Comparison of ENCODE assay signal across 16 cellular contexts in genomic region chr4:1797861-1798529, GRCh38.
"Had no signal": no experiment of that assay in that cellular context is flagged by ENCODE, and none has a peak within 500 bp of the region (broad histone marks: within the 10 kb centered on the region; RNA-seq: fewer than 3 reads in every experiment).

No MANE protein-coding gene starts in this region.

- H3K27ac ChIP-seq: left lung, spleen had no signal

- H3K4me3 ChIP-seq: left lung, spleen had no signal

- H3K36me3 ChIP-seq: left lung, spleen had no signal

- ATAC-seq: activated CD8-positive, alpha-beta memory T cell treated with anti-CD3 and anti-CD28 coated beads, Interleukin-2, amount 10 ng/mL, durations not matched to agents 7 days and 5 days; activated T-cell treated with anti-CD3 and anti-CD28 coated beads, Interleukin-2, amount 50 U/mL, for 4 hours; esophagus mucosa; left lung; pancreas; right cardiac atrium; stimulated activated naive B cell treated with anti-CD40 and anti-IgM and Interleukin-4, amounts not matched to agents 10 μg/mL and 1 μg/mL and 100 μg/mL, for 72 hours had no signal

- H3K9me3 ChIP-seq: left lung, pancreas, spleen had no signal

- DNase-seq: activated CD4-positive, alpha-beta T cell treated with anti-CD3 and anti-CD28 coated beads, Interleukin-2, amount 50 U/mL, for 4 hours; activated CD4-positive, CD25-positive, alpha-beta regulatory T cell treated with anti-CD3 and anti-CD28 coated beads, Interleukin-2, amount 50 U/mL, for 72 hours; activated CD8-positive, alpha-beta memory T cell treated with anti-CD3 and anti-CD28 coated beads, Interleukin-2, amount 10 ng/mL, durations not matched to agents 7 days and 5 days; activated effector memory CD4-positive, alpha-beta T cell treated with anti-CD3 and anti-CD28 coated beads, Interleukin-2, amount 50 U/mL, for 16 hours; activated T-cell treated with anti-CD3 and anti-CD28 coated beads, Interleukin-2, amount 50 U/mL, for 4 hours; glutamatergic neuron; left lung; mesenchymal stem cell; right cardiac atrium; spleen; stimulated activated CD4-positive, alpha-beta T cell treated with anti-CD3 and anti-CD28 coated beads, Interleukin-2, amount 100 ng/mL, for 24 hours; stimulated activated naive B cell treated with anti-CD40 and anti-IgM and Interleukin-4, amounts not matched to agents 10 μg/mL and 1 μg/mL and 100 μg/mL, for 72 hours; SW 1271; T-helper 9 cell had no signal
